In genomic region chr3:81152156-81152555, GRCh38 we compare ENCODE assay signal across 9 cellular contexts.
"Had no signal": no experiment of that assay in that cellular context is flagged by ENCODE, and none has a peak within 500 bp of the region (broad histone marks: within the 10 kb centered on the region; RNA-seq: fewer than 3 reads in every experiment).

No MANE protein-coding gene starts in this region.

- H3K27ac Mint-ChIP-seq: HFFc6 had no signal

- H3K36me3 ChIP-seq: HAP-1 had no signal

- H3K4me2 ChIP-seq: KMS-11 had no signal

- DNase-seq: GM23248, GOT3, H7, HFFc6, IMR-90 had no signal

- H3K27ac ChIP-seq: GM23248, HL-60, KMS-11 had no signal

- H3K4me3 Mint-ChIP-seq: HFFc6 had no signal

- H3K9ac ChIP-seq: GM23248, KMS-11 had no signal

- H3K4me3 ChIP-seq: GM23248, HAP-1, K562 had no signal
